ENCODE assay signal across 32 cellular contexts in genomic region chr3:69066121-69066520, GRCh38. TPM values are rescaled to one million over a fixed set of nuclear protein-coding genes. Genes with fewer than 3 reads are reported as not detected.
DNase-seq lines count a peak whose midpoint lies in the region; ATAC-seq and TF ChIP-seq lines count a peak whose summit lies in the region.
"Had no signal": no experiment of that assay in that cellular context is flagged by ENCODE, and none has a peak within 500 bp of the region (broad histone marks: within the 10 kb centered on the region; RNA-seq: fewer than 3 reads in every experiment).

No MANE protein-coding gene starts in this region.

- H3K4me3 ChIP-seq in Loucy (ENCODE audit: low read length, poor library complexity, severe bottlenecking) = peak overlapping the region; percentile 56
- H3K4me3 ChIP-seq in lower leg skin (ENCODE audit: low read depth, poor library complexity, severe bottlenecking) = no peak overlapping the region
- H3K4me3 ChIP-seq: BLaER1, coronary artery, mucosa of descending colon, SJSA1, upper lobe of right lung had no signal

- peak overlapping the region; percentile 56 for H3K4me3 Mint-ChIP-seq in natural killer cell treated with Interleukin-12 subunit alpha and Interleukin-12 subunit beta and Interleukin-15 and Interleukin-18, amount 100 ng/mL, for 72 hours
- no peak overlapping the region for H3K4me3 Mint-ChIP-seq in natural killer cell
- no peak overlapping the region for H3K4me3 Mint-ChIP-seq in activated naive CD8-positive, alpha-beta T cell
- no peak overlapping the region for H3K4me3 Mint-ChIP-seq in stimulated activated memory B cell treated with anti-CD40 and anti-IgM and Interleukin-4, amounts not matched to agents 10 μg/mL and 1 μg/mL and 100 μg/mL, for 72 hours

- no peak for TF ChIP-seq CTCF in natural killer cell (IDR thresholded peaks at IDR 0.05)
- no peak for TF ChIP-seq CTCF in Loucy (conservative IDR thresholded peaks at IDR 0.05; ENCODE audit: low read length)
- no peak for TF ChIP-seq CTCF in lower leg skin (IDR thresholded peaks at IDR 0.05)

- peaks cover 26% of the 10 kb centered on the region for H3K36me3 ChIP-seq in Loucy (ENCODE audit: insufficient read depth, low read length)

- no peak for ATAC-seq in natural killer cell treated with Interleukin-12 subunit alpha and Interleukin-12 subunit beta and Interleukin-15 and Interleukin-18, amount 100 ng/mL, for 72 hours
- ATAC-seq in natural killer cell = no peak
- no peak for ATAC-seq in stimulated activated memory B cell treated with anti-CD40 and anti-IgM and Interleukin-4, amounts not matched to agents 10 μg/mL and 1 μg/mL and 100 μg/mL, for 72 hours
- no peak for ATAC-seq in HG02610 (IDR thresholded peaks at IDR 0.05; ENCODE audit: unreplicated experiment)
- ATAC-seq: HCT116, left cardiac atrium, upper lobe of right lung had no signal

- WGBS in lower leg skin, 2 donors = 66 to 81% methylated on average over 4 of the region's 4 CpGs

- H3K27ac Mint-ChIP-seq in natural killer cell treated with Interleukin-12 subunit alpha and Interleukin-12 subunit beta and Interleukin-15 and Interleukin-18, amount 100 ng/mL, for 72 hours = peak overlapping the region; percentile 67 to 80
- H3K27ac Mint-ChIP-seq in natural killer cell = peak overlapping the region in 1 of 2 donors; percentile 29
- peak overlapping the region; percentile 64 for H3K27ac Mint-ChIP-seq in activated naive CD8-positive, alpha-beta T cell
- H3K27ac Mint-ChIP-seq in stimulated activated memory B cell treated with anti-CD40 and anti-IgM and Interleukin-4, amounts not matched to agents 10 μg/mL and 1 μg/mL and 100 μg/mL, for 72 hours = peak overlapping the region; percentile 37

- H3K4me2 ChIP-seq in Loucy (ENCODE audit: low read depth, low read length, poor library complexity, severe bottlenecking) = peak overlapping the region; percentile 73

- H3K27me3 ChIP-seq in Loucy (ENCODE audit: insufficient read depth, low read length, poor library complexity, severe bottlenecking) = no peaks in the 10 kb centered on the region
- H3K27me3 ChIP-seq: BLaER1, SJSA1, upper lobe of right lung had no signal

- H3K36me3 Mint-ChIP-seq in natural killer cell treated with Interleukin-12 subunit alpha and Interleukin-12 subunit beta and Interleukin-15 and Interleukin-18, amount 100 ng/mL, for 72 hours = peaks cover 7% of the 10 kb centered on the region
- H3K36me3 Mint-ChIP-seq in natural killer cell = peaks cover 7% of the 10 kb centered on the region
- peaks cover 11% of the 10 kb centered on the region for H3K36me3 Mint-ChIP-seq in activated naive CD8-positive, alpha-beta T cell
- peaks cover 39% of the 10 kb centered on the region for H3K36me3 Mint-ChIP-seq in stimulated activated memory B cell treated with anti-CD40 and anti-IgM and Interleukin-4, amounts not matched to agents 10 μg/mL and 1 μg/mL and 100 μg/mL, for 72 hours

- intact Hi-C loops in natural killer cell (cut with micrococcal nuclease) = no loop called here
- intact Hi-C loops in lower leg skin (cut with DNase I; ENCODE audit: low total_unique reads) = no loop called here

- no peak for TF ChIP-seq POLR2A in lower leg skin (IDR thresholded peaks at IDR 0.05)

- DNase-seq in natural killer cell treated with Interleukin-12 subunit alpha and Interleukin-12 subunit beta and Interleukin-15 and Interleukin-18, amount 100 ng/mL, for 72 hours (ENCODE audit: low spot score) = no peak
- no peak for DNase-seq in natural killer cell
- DNase-seq in lower leg skin (ENCODE audit: low spot score in 2 of 2) = no peak
- DNase-seq: Calu3; DMS79; effector CD8-positive, alpha-beta T cell; GDM1; hypothalamus; left cardiac atrium; mucosa of descending colon; NCI-H1048; NCI-H1694 treated with DMSO at 0.1 percent for 48 hours; NCI-H2171 treated with DMSO at 0.1 percent for 48 hours; NCI-H510A treated with DMSO at 0.1 percent for 48 hours; RPMI8226; stimulated activated CD4-positive, alpha-beta T cell treated with anti-CD3 and anti-CD28 coated beads, Interleukin-15, amount 100 ng/mL, for 24 hours; stimulated activated CD4-positive, alpha-beta T cell treated with anti-CD3 and anti-CD28 coated beads, Interleukin-4, amount 100 ng/mL, for 4 hours; upper lobe of right lung had no signal

- H3K9me2 ChIP-seq in Loucy (replicated peaks; ENCODE audit: low read depth, low read length) = no peaks in the 10 kb centered on the region

- peak overlapping the region; percentile 64 for H3K9ac ChIP-seq in Loucy (ENCODE audit: low read depth, low read length, poor library complexity, severe bottlenecking)
- H3K9ac ChIP-seq: BLaER1 had no signal

- H3K4me1 ChIP-seq in Loucy (ENCODE audit: insufficient read depth, low read length, poor library complexity, severe bottlenecking) = peaks cover 46% of the 10 kb centered on the region
- H3K4me1 ChIP-seq: SJSA1, upper lobe of right lung had no signal

- no peaks in the 10 kb centered on the region for H3K9me3 ChIP-seq in Loucy (ENCODE audit: insufficient read depth, low read depth, low read length)
- H3K9me3 ChIP-seq: BLaER1, mucosa of descending colon, SJSA1, upper lobe of right lung had no signal

- H2AFZ ChIP-seq in Loucy (ENCODE audit: low read length) = no peak overlapping the region

- 0 out of 2 replicates have a peak, but pooled peaks cover 6% of the 10 kb centered on the region for H3F3A ChIP-seq in Loucy (ENCODE audit: low read depth)

- H4K20me1 ChIP-seq in Loucy (ENCODE audit: insufficient read depth, low read length, poor library complexity, severe bottlenecking) = no peaks in the 10 kb centered on the region
- H4K20me1 ChIP-seq: BLaER1 had no signal

- H3K4me1 Mint-ChIP-seq in natural killer cell treated with Interleukin-12 subunit alpha and Interleukin-12 subunit beta and Interleukin-15 and Interleukin-18, amount 100 ng/mL, for 72 hours (ENCODE audit: low read depth in 2 of 2) = peaks cover 15 to 23% of the 10 kb centered on the region in 2 donors
- H3K4me1 Mint-ChIP-seq in natural killer cell = peaks cover 15 to 16% of the 10 kb centered on the region in 2 donors
- peaks cover 38% of the 10 kb centered on the region for H3K4me1 Mint-ChIP-seq in activated naive CD8-positive, alpha-beta T cell (ENCODE audit: low read depth)
- peaks cover 13% of the 10 kb centered on the region for H3K4me1 Mint-ChIP-seq in stimulated activated memory B cell treated with anti-CD40 and anti-IgM and Interleukin-4, amounts not matched to agents 10 μg/mL and 1 μg/mL and 100 μg/mL, for 72 hours

- H3K27me3 Mint-ChIP-seq in natural killer cell treated with Interleukin-12 subunit alpha and Interleukin-12 subunit beta and Interleukin-15 and Interleukin-18, amount 100 ng/mL, for 72 hours = no peaks in the 10 kb centered on the region
- H3K27me3 Mint-ChIP-seq in natural killer cell (ENCODE audit: low read depth in 2 of 2) = no peaks in the 10 kb centered on the region
- H3K27me3 Mint-ChIP-seq in activated naive CD8-positive, alpha-beta T cell = no peaks in the 10 kb centered on the region
- H3K27me3 Mint-ChIP-seq in stimulated activated memory B cell treated with anti-CD40 and anti-IgM and Interleukin-4, amounts not matched to agents 10 μg/mL and 1 μg/mL and 100 μg/mL, for 72 hours = no peaks in the 10 kb centered on the region

- peaks cover 24% of the 10 kb centered on the region for H3K79me2 ChIP-seq in Loucy (ENCODE audit: insufficient read depth, low read length)

- no peaks in the 10 kb centered on the region for H3K9me3 Mint-ChIP-seq in natural killer cell treated with Interleukin-12 subunit alpha and Interleukin-12 subunit beta and Interleukin-15 and Interleukin-18, amount 100 ng/mL, for 72 hours
- H3K9me3 Mint-ChIP-seq in natural killer cell = no peaks in the 10 kb centered on the region
- no peaks in the 10 kb centered on the region for H3K9me3 Mint-ChIP-seq in activated naive CD8-positive, alpha-beta T cell (ENCODE audit: low read depth)
- no peaks in the 10 kb centered on the region for H3K9me3 Mint-ChIP-seq in stimulated activated memory B cell treated with anti-CD40 and anti-IgM and Interleukin-4, amounts not matched to agents 10 μg/mL and 1 μg/mL and 100 μg/mL, for 72 hours

RNA-seq across cellular contexts. Expression of gene TMF1, which starts 14.0 kb away (rescaled TPM):
- total RNA-seq in natural killer cell treated with Interleukin-12 subunit alpha and Interleukin-12 subunit beta and Interleukin-15 and Interleukin-18, amount 100 ng/mL, for 72 hours = 10 to 100 TPM; 42.2 to 43.7 TPM
- total RNA-seq in natural killer cell (100 to 1,000 TPM in 1 of 3 donors, 10 to 100 TPM in 2; 76.9 to 110 (median 85.5) TPM), lower leg skin (10 to 100 TPM; 21.1 to 27.7 (median 24.9) TPM)

RNA-seq across cellular contexts. Expression of gene UBA3, which starts 14.0 kb away (rescaled TPM):
- total RNA-seq in natural killer cell treated with Interleukin-12 subunit alpha and Interleukin-12 subunit beta and Interleukin-15 and Interleukin-18, amount 100 ng/mL, for 72 hours = 100 to 1,000 TPM in 1 of 2 donors, 10 to 100 TPM in 1; 93.4 to 111 TPM
- 10 to 100 TPM; 72.0 to 87.7 (median 72.8) TPM for total RNA-seq in natural killer cell
- total RNA-seq in lower leg skin = 10 to 100 TPM; 33.8 to 54.6 (median 36.6) TPM

RNA-seq across cellular contexts. Expression of gene ARL6IP5, which starts 18.6 kb away (rescaled TPM):
- 100 to 1,000 TPM; 110 to 135 TPM for total RNA-seq in natural killer cell treated with Interleukin-12 subunit alpha and Interleukin-12 subunit beta and Interleukin-15 and Interleukin-18, amount 100 ng/mL, for 72 hours
- 100 to 1,000 TPM in 2 of 3 donors, 10 to 100 TPM in 1; 98.1 to 132 (median 105) TPM for total RNA-seq in natural killer cell
- 10 to 100 TPM; 28.1 to 75.9 (median 54.1) TPM for total RNA-seq in lower leg skin

RNA-seq across cellular contexts. Expression of gene EOGT, which starts 52.6 kb away (rescaled TPM):
- 10 to 100 TPM; 12.0 to 31.8 TPM for total RNA-seq in natural killer cell treated with Interleukin-12 subunit alpha and Interleukin-12 subunit beta and Interleukin-15 and Interleukin-18, amount 100 ng/mL, for 72 hours
- 10 to 100 TPM in 2 of 3 donors, 1 to 10 TPM in 1; 8.4 to 11.6 (median 10.8) TPM for total RNA-seq in natural killer cell
- 10 to 100 TPM; 11.3 to 22.8 (median 16.0) TPM for total RNA-seq in lower leg skin

RNA-seq across cellular contexts. Expression of gene LMOD3, which starts 56.3 kb away (rescaled TPM):
- total RNA-seq in natural killer cell treated with Interleukin-12 subunit alpha and Interleukin-12 subunit beta and Interleukin-15 and Interleukin-18, amount 100 ng/mL, for 72 hours = not detected
- total RNA-seq in natural killer cell (not detected), lower leg skin (not detected)
- total RNA-seq: activated CD8-positive, alpha-beta memory T cell treated with anti-CD3 and anti-CD28 coated beads for 36 hours; Calu3; epithelial cell of proximal tubule; lung microvascular endothelial cell; OCI-LY7; osteocyte; renal cortical epithelial cell; SJSA1 had no signal
